Comparison of ENCODE assay signal across 14 cellular contexts in genomic region chr11:70914496-70914895, GRCh38.
"Had no signal": no experiment of that assay in that cellular context is flagged by ENCODE, and none has a peak within 500 bp of the region (broad histone marks: within the 10 kb centered on the region; RNA-seq: fewer than 3 reads in every experiment).

No MANE protein-coding gene starts in this region.

- H3K36me3 ChIP-seq: gastrocnemius medialis, thyroid gland, vagina had no signal

- H3K4me1 ChIP-seq: gastrocnemius medialis, thyroid gland, vagina had no signal

- DNase-seq: activated CD4-positive, alpha-beta T cell treated with anti-CD3 and anti-CD28 coated beads, Interleukin-2, amount 50 U/mL, for 4 hours; activated CD4-positive, CD25-positive, alpha-beta regulatory T cell treated with anti-CD3 and anti-CD28 coated beads, Interleukin-2, amount 50 U/mL, for 72 hours; activated naive CD8-positive, alpha-beta T cell treated with anti-CD3 and anti-CD28 coated beads, Interleukin-2, amount 10 ng/mL, durations not matched to agents 7 days and 5 days; activated T-cell treated with anti-CD3 and anti-CD28 coated beads, Interleukin-2, amount 50 U/mL, for 1 hour; gastrocnemius medialis; stimulated activated CD4-positive, alpha-beta T cell treated with anti-CD3 and anti-CD28 coated beads, Interleukin-15, amount 100 ng/mL, for 24 hours; stimulated activated CD4-positive, alpha-beta T cell treated with anti-CD3 and anti-CD28 coated beads, Interleukin-4, amount 100 ng/mL, for 24 hours; SW 1271; thyroid gland had no signal

- H3K27ac ChIP-seq: gastrocnemius medialis, thyroid gland, vagina had no signal

- H3K4me1 Mint-ChIP-seq: activated naive CD8-positive, alpha-beta T cell treated with anti-CD3 and anti-CD28 coated beads, Interleukin-2, amount 10 ng/mL, durations not matched to agents 7 days and 5 days had no signal

- H3K4me3 Mint-ChIP-seq: activated naive CD8-positive, alpha-beta T cell treated with anti-CD3 and anti-CD28 coated beads, Interleukin-2, amount 10 ng/mL, durations not matched to agents 7 days and 5 days; nephron progenitor cell; stimulated activated naive CD8-positive, alpha-beta T cell treated with anti-CD3 and anti-CD28 coated beads, Interleukin-15, Interleukin-2, amounts not matched to agents 100 ng/mL and 50 ng/mL, for 24 hours; T-helper 2 cell treated with Interferon-gamma antibody and Interleukin-4, amounts not matched to agents 5 μg/mL and 100 μg/mL, for 36 hours had no signal

- H3K4me3 ChIP-seq: gastrocnemius medialis, thyroid gland, vagina had no signal

- H3K27me3 ChIP-seq: thyroid gland, vagina had no signal

- H3K9me3 ChIP-seq: gastrocnemius medialis, thyroid gland, vagina had no signal

- FAIRE-seq: endothelial cell of umbilical vein had no signal

- H3K36me3 Mint-ChIP-seq: activated naive CD8-positive, alpha-beta T cell treated with anti-CD3 and anti-CD28 coated beads, Interleukin-2, amount 10 ng/mL, durations not matched to agents 7 days and 5 days had no signal

- H3K9me3 Mint-ChIP-seq: activated naive CD8-positive, alpha-beta T cell treated with anti-CD3 and anti-CD28 coated beads, Interleukin-2, amount 10 ng/mL, durations not matched to agents 7 days and 5 days had no signal

- H3K27ac Mint-ChIP-seq: activated naive CD8-positive, alpha-beta T cell treated with anti-CD3 and anti-CD28 coated beads, Interleukin-2, amount 10 ng/mL, durations not matched to agents 7 days and 5 days; nephron progenitor cell; stimulated activated naive CD8-positive, alpha-beta T cell treated with anti-CD3 and anti-CD28 coated beads, Interleukin-15, Interleukin-2, amounts not matched to agents 100 ng/mL and 50 ng/mL, for 24 hours; T-helper 2 cell treated with Interferon-gamma antibody and Interleukin-4, amounts not matched to agents 5 μg/mL and 100 μg/mL, for 36 hours had no signal

- ATAC-seq: gastrocnemius medialis had no signal
